ENCODE assay signal across 9 cellular contexts in genomic region chr19:5627395-5627904, GRCh38. TPM values are rescaled to one million over a fixed set of nuclear protein-coding genes. Genes with fewer than 3 reads are reported as not detected.
DNase-seq lines count a peak whose midpoint lies in the region; ATAC-seq and TF ChIP-seq lines count a peak whose summit lies in the region.
"Had no signal": no experiment of that assay in that cellular context is flagged by ENCODE, and none has a peak within 500 bp of the region (broad histone marks: within the 10 kb centered on the region; RNA-seq: fewer than 3 reads in every experiment).

No MANE protein-coding gene starts in this region.

- ATAC-seq in HG03442 (IDR thresholded peaks at IDR 0.05; ENCODE audit: unreplicated experiment) (no peak), GM18505 (IDR thresholded peaks at IDR 0.05; ENCODE audit: unreplicated experiment) (no peak)

- no peak for TF ChIP-seq RAD21 in SK-N-SH (IDR thresholded peaks at IDR 0.05; ENCODE audit: low read length)

- H3K27me3 ChIP-seq in neutrophil (no peaks in the 10 kb centered on the region), SK-N-SH (ENCODE audit: insufficient read depth) (no peaks in the 10 kb centered on the region)
- H3K27me3 ChIP-seq: breast epithelium had no signal

- H3F3A ChIP-seq in SK-N-SH (replicated peaks; ENCODE audit: insufficient read depth), result no peaks in the 10 kb centered on the region

- no peaks in the 10 kb centered on the region for H3K9me2 ChIP-seq in SK-N-SH

- CTCF ChIA-PET in SK-N-SH (lab: Yijun Ruan, JAX), result no interaction called here

- peaks cover 67 to 77% of the 10 kb centered on the region in 2 experiments for H3K4me1 ChIP-seq in neutrophil (ENCODE audit: control insufficient read depth in 1 of 2, insufficient read depth in 1 of 2, low read depth in 1 of 2, low read length in 1 of 2)
- peaks cover 10 to 18% of the 10 kb centered on the region in 2 experiments; a peak in 2 of 4 replicates for H3K4me1 ChIP-seq in SK-N-SH (ENCODE audit: control insufficient read depth in 1 of 2, insufficient read depth in 2 of 2, low read depth in 1 of 2, low read length in 1 of 2)

- H3K4me3 ChIP-seq in neutrophil (ENCODE audit: low read depth in 1 of 2, low read length in 1 of 2) (peak overlapping the region; percentile 2), SK-N-SH (ENCODE audit: low read depth in 2 of 2, low read length in 1 of 2) (no peak overlapping the region)
- H3K4me3 ChIP-seq: breast epithelium had no signal

- 80% methylated on average over 6 of the region's 6 CpGs for WGBS in SK-N-SH (ENCODE audit: low lambda C conversion rate)

- peaks cover 33% of the 10 kb centered on the region for H3K36me3 ChIP-seq in neutrophil
- peaks cover 47 to 66% of the 10 kb centered on the region in 2 experiments for H3K36me3 ChIP-seq in SK-N-SH (replicated peaks in 1 of 2; ENCODE audit: control insufficient read depth in 1 of 2, insufficient read depth in 2 of 2, low read length in 1 of 2)
- H3K36me3 ChIP-seq: breast epithelium had no signal

- TF ChIP-seq POLR2A in GM18505 (IDR thresholded peaks at IDR 0.05; ENCODE audit: borderline replicate concordance, extremely low read depth, insufficient read depth, insufficient read length), result no peak

- TF ChIP-seq CTCF in neutrophil (IDR thresholded peaks at IDR 0.05), result no peak
- TF ChIP-seq CTCF in SK-N-SH (IDR thresholded peaks at IDR 0.05), result no peak

- POLR2A ChIA-PET in SK-N-SH (lab: Yijun Ruan, JAX), result interaction anchor here (0.6 kb wide), 1 partner anchor 1996 kb away, joined by 3 read pairs; no protein-coding TSS in a partner anchor

- no peaks in the 10 kb centered on the region for H3K9me3 ChIP-seq in neutrophil
- H3K9me3 ChIP-seq in SK-N-SH, result no peaks in the 10 kb centered on the region
- H3K9me3 ChIP-seq: breast epithelium had no signal

- peak overlapping the region; percentile 54 for H3K27ac ChIP-seq in cingulate gyrus (ENCODE audit: low read depth, low read length)
- peak overlapping the region; percentile 78 for H3K27ac ChIP-seq in neutrophil
- H3K27ac ChIP-seq in SK-N-SH (ENCODE audit: low read depth in 2 of 2, low read length in 1 of 2), result no peak overlapping the region

- DNase-seq in GF-D8 (lab: John Stamatoyannopoulos, UW), result peak; percentile 47
- DNase-seq in RPMI7951 (ENCODE audit: low read depth), result peak; percentile 22
- DNase-seq in NCI-H2081 treated with DMSO at 0.1 percent for 48 hours (lab: John Stamatoyannopoulos, UW), result no peak
- DNase-seq in SK-N-SH, result no peak

- TF ChIP-seq EP300 in SK-N-SH (IDR thresholded peaks at IDR 0.05; ENCODE audit: borderline replicate concordance in 1 of 2, low read depth in 1 of 2, low read length in 1 of 2), result no peak

- H3K79me2 ChIP-seq in SK-N-SH (ENCODE audit: insufficient read depth), result peaks cover 96% of the 10 kb centered on the region

- H3K9ac ChIP-seq in SK-N-SH, result no peak overlapping the region

- H3K4me2 ChIP-seq in SK-N-SH, result no peak overlapping the region

- H2AFZ ChIP-seq in SK-N-SH (ENCODE audit: low read depth), result no peak overlapping the region

- H4K20me1 ChIP-seq in SK-N-SH (ENCODE audit: insufficient read depth), result peaks cover 84% of the 10 kb centered on the region

TF ChIP-seq in SK-N-SH, 30 proteins besides CTCF, POLR2A, EP300 and RAD21:
- TF ChIP-seq RCOR1 (IDR thresholded peaks at IDR 0.05; ENCODE audit: low read length), result no peak
- no peak for TF ChIP-seq ELF1 (IDR thresholded peaks at IDR 0.05)
- TF ChIP-seq FOXM1 (IDR thresholded peaks at IDR 0.05; ENCODE audit: low read depth), result no peak
- TF ChIP-seq YY1 (IDR thresholded peaks at IDR 0.05; ENCODE audit: low read depth), result no peak
- no peak for TF ChIP-seq TEAD4 (IDR thresholded peaks at IDR 0.05; ENCODE audit: borderline replicate concordance, insufficient read depth)
- TF ChIP-seq GABPA (IDR thresholded peaks at IDR 0.05; ENCODE audit: low read depth), result no peak
- no peak for TF ChIP-seq POLR2AphosphoS5 (IDR thresholded peaks at IDR 0.05; ENCODE audit: low read depth, low read length)

RNA-seq across cellular contexts. Expression of gene SAFB, which starts 4.6 kb away (rescaled TPM):
- 19.5 and 21.9 TPM in 2 replicates for total RNA-seq in RPMI7951 (2014; rRNA removed; shearing (Covaris generic))
- 44.4 and 90.0 TPM in 2 replicates for polyA plus RNA-seq in SK-N-SH (2012; rRNA removed)
- polyA plus RNA-seq in SK-N-SH (2012; cell fraction: cytosol; rRNA removed), result 43.3 and 43.5 TPM in 2 replicates
- polyA plus RNA-seq in SK-N-SH (2012; cell fraction: nucleus; rRNA removed), result 157 and 489 TPM in 2 replicates

RNA-seq across cellular contexts. Expression of gene SAFB2, which starts 4.9 kb away (rescaled TPM):
- 13.6 and 14.9 TPM in 2 replicates for total RNA-seq in RPMI7951 (2014; rRNA removed; shearing (Covaris generic))
- 20.3 and 37.7 TPM in 2 replicates for polyA plus RNA-seq in SK-N-SH (2012; rRNA removed)
- 20.4 and 21.6 TPM in 2 replicates for polyA plus RNA-seq in SK-N-SH (2012; cell fraction: cytosol; rRNA removed)
- polyA plus RNA-seq in SK-N-SH (2012; cell fraction: nucleus; rRNA removed), result 84.9 and 120 TPM in 2 replicates

RNA-seq across cellular contexts. Expression of gene MICOS13, which starts 52.9 kb away (rescaled TPM):
- 67.8 and 68.8 TPM in 2 replicates for total RNA-seq in RPMI7951 (2014; rRNA removed; shearing (Covaris generic))
- 112 and 116 TPM in 2 replicates for polyA plus RNA-seq in SK-N-SH (2012; rRNA removed)
- 56.7 and 76.6 TPM in 2 replicates for polyA plus RNA-seq in SK-N-SH (2012; cell fraction: cytosol; rRNA removed)
- polyA plus RNA-seq in SK-N-SH (2012; cell fraction: nucleus; rRNA removed), result 54.9 and 78.4 TPM in 2 replicates

RNA-seq across cellular contexts. Expression of gene HSD11B1L, which starts 53.4 kb away (rescaled TPM):
- total RNA-seq in RPMI7951 (2014; rRNA removed; shearing (Covaris generic)), result 9.5 and 22.4 TPM in 2 replicates
- polyA plus RNA-seq in SK-N-SH (2012; rRNA removed), result 52.0 and 53.3 TPM in 2 replicates
- 35.3 and 47.9 TPM in 2 replicates for polyA plus RNA-seq in SK-N-SH (2012; cell fraction: cytosol; rRNA removed)
- 43.7 and 46.7 TPM in 2 replicates for polyA plus RNA-seq in SK-N-SH (2012; cell fraction: nucleus; rRNA removed)

RNA-seq across cellular contexts. Expression of gene TINCR, which starts 59.7 kb away (rescaled TPM):
- 0.12 TPM in 1 of 2 replicates, not detected in the other for total RNA-seq in RPMI7951 (2014; rRNA removed; shearing (Covaris generic))
- 0.02 and 0.03 TPM in 2 replicates for polyA plus RNA-seq in SK-N-SH (2012; rRNA removed)
- polyA plus RNA-seq in SK-N-SH (2012; cell fraction: cytosol; rRNA removed), result 0.03 and 0.07 TPM in 2 replicates
- polyA plus RNA-seq in SK-N-SH (2012; cell fraction: nucleus; rRNA removed), result 0.11 and 0.12 TPM in 2 replicates

Comparison
In these comparisons a context has a peak if more than half of its experiments do, and no peak if none do; other contexts are left out.
1. DNase-seq: peak in GF-D8 (single experiment) and RPMI7951 (single experiment); none in NCI-H2081 treated with DMSO at 0.1 percent for 48 hours (single experiment) and SK-N-SH (single experiment).
2. H3K27ac ChIP-seq: peak in cingulate gyrus (single experiment) and neutrophil (single experiment); none in SK-N-SH (0 of 2).
3. H3K4me3 ChIP-seq: peak in neutrophil (2 of 2); none in SK-N-SH (0 of 2).